9 cellular contexts compared by ENCODE assay signal in the genomic region with DNA sequence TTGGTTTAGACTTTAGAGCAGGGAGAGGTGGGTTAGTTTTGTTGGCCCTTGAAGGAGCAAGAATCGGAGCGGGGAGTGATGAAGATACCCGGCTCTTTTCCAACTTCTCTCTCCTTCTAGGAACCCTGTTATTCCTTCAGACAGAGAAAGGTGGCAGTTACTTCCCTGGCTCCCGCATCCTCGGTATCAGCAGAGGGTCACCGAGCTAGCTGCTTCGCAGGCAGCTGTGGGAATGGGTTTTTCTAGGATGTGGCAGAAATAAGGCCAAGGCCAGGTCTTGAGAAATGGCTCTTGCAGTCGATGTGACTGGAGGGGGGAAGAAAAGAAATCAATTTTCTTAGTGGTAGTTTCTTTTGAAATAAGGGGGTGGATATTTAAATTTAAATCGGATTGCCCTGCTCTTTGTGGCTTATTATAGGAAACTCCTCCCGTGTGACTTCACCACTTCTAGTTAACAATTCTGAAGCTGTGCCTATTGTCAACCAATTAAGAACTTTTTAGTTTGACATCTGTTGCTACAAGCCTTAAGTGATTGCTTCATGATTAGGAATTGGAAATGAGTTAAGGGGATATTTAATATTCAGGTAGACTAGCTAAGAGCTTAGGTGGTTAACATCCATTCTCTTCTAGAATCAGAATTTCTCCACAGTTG. TPM values are rescaled to one million over a fixed set of nuclear protein-coding genes. Genes with fewer than 3 reads are reported as not detected.
A peak's percentile ranks its signal among the peaks of the same experiment; 100 is the strongest.
DNase-seq lines count a peak whose midpoint lies in the region; ATAC-seq, FAIRE-seq and TF ChIP-seq lines count a peak whose summit lies in the region.
"Had no signal": no experiment of that assay in that cellular context is flagged by ENCODE, and none has a peak within 500 bp of the region (broad histone marks: within the 10 kb centered on the region; RNA-seq: fewer than 3 reads in every experiment).

No MANE protein-coding gene starts in this region.

- H3K27ac ChIP-seq in KMS-11 (no peak overlapping the region), muscle layer of colon (ENCODE audit: low read depth, low read length) (peak overlapping the region; percentile 91)

- in situ Hi-C loops in ACHN (cut with HindIII; ENCODE audit: low pct_ligation_motif_present, low pct_unique_long_range_greater_than_20kb, low sequenced_read_pairs): no loop called here

- H3K4me1 ChIP-seq in KMS-11 (ENCODE audit: low read depth, poor library complexity, severe bottlenecking) (peaks cover 19% of the 10 kb centered on the region), muscle layer of colon (ENCODE audit: insufficient read depth, low read length) (peaks cover 30% of the 10 kb centered on the region)

- DNase-seq in AG09309 (ENCODE audit: low read depth): no peak
- DNase-seq in bronchial epithelial cell (ENCODE audit: low read depth): peak; percentile 20
- no peak for DNase-seq in amniotic stem cell (lab: John Stamatoyannopoulos, UW)
- no peak for DNase-seq in cerebellar nuclear complex (lab: John Stamatoyannopoulos, UW)
- no peak for DNase-seq in ACHN

- no peak overlapping the region for H2AFZ ChIP-seq in KMS-11 (ENCODE audit: low read depth)

- peak overlapping the region; percentile 84 for H3K4me2 ChIP-seq in KMS-11

- H3K9me3 ChIP-seq in muscle layer of colon (ENCODE audit: low read length): no peaks in the 10 kb centered on the region

- H4K20me1 ChIP-seq in KMS-11 (ENCODE audit: insufficient read depth): no peaks in the 10 kb centered on the region

- no peak for TF ChIP-seq CTCF in AG09309 (IDR thresholded peaks at IDR 0.05; ENCODE audit: control insufficient read depth, insufficient read depth, low read depth, low read length, missing control alignments)
- no peak for TF ChIP-seq CTCF in KMS-11 (conservative IDR thresholded peaks at IDR 0.05; ENCODE audit: low read depth, low read length)
- no peak for TF ChIP-seq CTCF in bronchial epithelial cell (IDR thresholded peaks at IDR 0.05; ENCODE audit: insufficient read depth, low read length, severe bottlenecking)

- H3K9ac ChIP-seq in KMS-11 (no peak overlapping the region; the same call in 1 of the 2 replicates), muscle layer of colon (ENCODE audit: low read length) (peak overlapping the region; percentile 59)

- no peaks in the 10 kb centered on the region for H3K27me3 ChIP-seq in KMS-11 (ENCODE audit: insufficient read depth, low read depth)
- no peaks in the 10 kb centered on the region for H3K27me3 ChIP-seq in bronchial epithelial cell (ENCODE audit: control insufficient read depth, insufficient read depth, low read length)
- H3K27me3 ChIP-seq in muscle layer of colon (ENCODE audit: control insufficient read depth in 1 of 2, insufficient read depth in 2 of 2, low read length in 2 of 2): no peaks in the 10 kb centered on the region

- no peak for ATAC-seq in GM21528 (IDR thresholded peaks at IDR 0.05; ENCODE audit: low FRiP score, unreplicated experiment)

- H3K79me2 ChIP-seq in KMS-11 (ENCODE audit: insufficient read depth, low read depth): no peaks in the 10 kb centered on the region

- peak overlapping the region; percentile 57 for H3K4me3 ChIP-seq in AG09309 (ENCODE audit: control insufficient read depth, low read depth, low read length)
- no peak overlapping the region for H3K4me3 ChIP-seq in KMS-11 (IDR thresholded peaks at IDR 0.05; ENCODE audit: insufficient read depth, low read depth, low read length)
- H3K4me3 ChIP-seq in bronchial epithelial cell (ENCODE audit: low read depth, low read length): peak overlapping the region; percentile 89
- peak overlapping the region; percentile 98 to 99 for H3K4me3 ChIP-seq in muscle layer of colon (ENCODE audit: low read depth in 1 of 2, low read length in 2 of 2)

- FAIRE-seq in bronchial epithelial cell (lab: Jason Lieb, UNC): no peak

- H3K36me3 ChIP-seq in KMS-11 (ENCODE audit: insufficient read depth) (no peaks in the 10 kb centered on the region), bronchial epithelial cell (ENCODE audit: control insufficient read depth, insufficient read depth, low read length) (peaks cover 2% of the 10 kb centered on the region), muscle layer of colon (ENCODE audit: insufficient read depth, low read length) (peaks cover 22% of the 10 kb centered on the region)

RNA-seq across cellular contexts. Expression of a gene that starts 1.4 kb away (rescaled TPM):
- 32.4 and 34.7 TPM in 2 replicates for total RNA-seq in bronchial epithelial cell

RNA-seq across cellular contexts. Expression of a gene that starts 30.8 kb away (rescaled TPM):
- not detected in 2 replicates for total RNA-seq in bronchial epithelial cell
- total RNA-seq: temporal lobe had no signal
